Comparison of ENCODE assay signal across 7 cellular contexts in the genomic region with DNA sequence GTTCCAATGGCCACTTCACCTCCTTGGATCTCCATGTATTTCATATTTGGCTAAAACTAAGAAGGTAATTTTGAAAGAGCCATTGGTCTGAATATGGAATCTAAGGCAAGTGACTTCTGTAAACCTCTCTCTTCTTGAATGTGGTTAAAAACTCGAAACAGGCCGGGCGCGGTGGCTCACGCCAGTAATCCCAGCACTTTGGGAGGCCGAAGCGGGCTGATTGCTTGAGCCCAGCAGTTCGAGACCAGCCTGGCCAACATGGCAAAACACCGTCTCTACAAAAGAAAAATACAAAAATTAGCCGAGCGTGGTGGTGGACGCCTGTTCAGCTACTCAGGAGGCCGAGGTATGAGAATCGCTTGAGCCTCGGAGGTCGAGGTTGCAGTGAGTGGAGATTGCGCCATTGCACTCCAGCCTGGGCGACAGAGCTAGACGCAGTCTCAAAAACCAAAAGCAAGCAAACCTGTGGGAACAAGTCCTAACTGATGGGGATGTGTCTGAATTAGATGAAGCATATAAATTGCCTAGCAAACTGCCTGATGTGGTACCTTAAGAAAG. TPM values are rescaled to one million over a fixed set of nuclear protein-coding genes. Genes with fewer than 3 reads are reported as not detected.
DNase-seq lines count a peak whose midpoint lies in the region; ATAC-seq and TF ChIP-seq lines count a peak whose summit lies in the region.

No MANE protein-coding gene starts in this region.

- peaks cover 8% of the 10 kb centered on the region for H3K36me3 Mint-ChIP-seq in activated CD8-positive, alpha-beta T cell treated with anti-CD3 and anti-CD28 coated beads for 36 hours (ENCODE audit: low read depth)
- H3K36me3 Mint-ChIP-seq in stimulated activated memory B cell treated with anti-CD40 and anti-IgM and Interleukin-4, amounts not matched to agents 10 μg/mL and 1 μg/mL and 100 μg/mL, for 72 hours: peaks cover 6% of the 10 kb centered on the region

- peak overlapping the region; percentile 100 for H3K27ac ChIP-seq in HL-60 (replicated peaks)
- H3K27ac ChIP-seq in iPS-18a (ENCODE audit: low read length): peak overlapping the region; percentile 81

- peaks cover 11% of the 10 kb centered on the region for H3K4me1 Mint-ChIP-seq in activated CD8-positive, alpha-beta T cell treated with anti-CD3 and anti-CD28 coated beads for 36 hours (ENCODE audit: low read depth)
- peaks cover 33% of the 10 kb centered on the region for H3K4me1 Mint-ChIP-seq in stimulated activated memory B cell treated with anti-CD40 and anti-IgM and Interleukin-4, amounts not matched to agents 10 μg/mL and 1 μg/mL and 100 μg/mL, for 72 hours

- H3K27me3 Mint-ChIP-seq in activated CD8-positive, alpha-beta T cell treated with anti-CD3 and anti-CD28 coated beads for 36 hours: no peaks in the 10 kb centered on the region
- H3K27me3 Mint-ChIP-seq in stimulated activated memory B cell treated with anti-CD40 and anti-IgM and Interleukin-4, amounts not matched to agents 10 μg/mL and 1 μg/mL and 100 μg/mL, for 72 hours: no peaks in the 10 kb centered on the region

- intact Hi-C loops in activated CD8-positive, alpha-beta T cell treated with anti-CD3 and anti-CD28 coated beads for 36 hours (cut with micrococcal nuclease): loop anchor here (5.0 kb wide), 2 partner anchors 60 to 200 kb away; no protein-coding TSS in a partner anchor
- intact Hi-C loops in sciatic nerve (cut with DNase I): no loop called here

- H3K27ac Mint-ChIP-seq in activated CD8-positive, alpha-beta T cell treated with anti-CD3 and anti-CD28 coated beads for 36 hours: peak overlapping the region; percentile 97
- peak overlapping the region; percentile 96 for H3K27ac Mint-ChIP-seq in stimulated activated memory B cell treated with anti-CD40 and anti-IgM and Interleukin-4, amounts not matched to agents 10 μg/mL and 1 μg/mL and 100 μg/mL, for 72 hours

- H3K9ac ChIP-seq in iPS-18a (ENCODE audit: low read length): peak overlapping the region; percentile 97

- no peak for ATAC-seq in activated CD8-positive, alpha-beta T cell treated with anti-CD3 and anti-CD28 coated beads for 36 hours
- ATAC-seq in stimulated activated memory B cell treated with anti-CD40 and anti-IgM and Interleukin-4, amounts not matched to agents 10 μg/mL and 1 μg/mL and 100 μg/mL, for 72 hours: no peak
- ATAC-seq in HG03095 (IDR thresholded peaks at IDR 0.05; ENCODE audit: unreplicated experiment) (no peak), sciatic nerve (no peak)

- H3K9me3 Mint-ChIP-seq in activated CD8-positive, alpha-beta T cell treated with anti-CD3 and anti-CD28 coated beads for 36 hours: no peaks in the 10 kb centered on the region
- H3K9me3 Mint-ChIP-seq in stimulated activated memory B cell treated with anti-CD40 and anti-IgM and Interleukin-4, amounts not matched to agents 10 μg/mL and 1 μg/mL and 100 μg/mL, for 72 hours: no peaks in the 10 kb centered on the region

- no peaks in the 10 kb centered on the region for H3K27me3 ChIP-seq in HL-60 (ENCODE audit: insufficient read depth, poor library complexity, severe bottlenecking)
- no peaks in the 10 kb centered on the region for H3K27me3 ChIP-seq in iPS-18a (ENCODE audit: control insufficient read depth, insufficient read depth, low read length)

- CTCF ChIA-PET in activated CD8-positive, alpha-beta T cell treated with anti-CD3 and anti-CD28 coated beads for 36 hours (lab: Charles Lee): no interaction called here

- H3K4me3 ChIP-seq in HL-60 (replicated peaks; ENCODE audit: insufficient read depth, low read length) (peak overlapping the region; percentile 90), iPS-18a (ENCODE audit: low read length) (peak overlapping the region; percentile 96)

- H3K4me1 ChIP-seq in iPS-18a (ENCODE audit: control insufficient read depth, low read depth, low read length): peaks cover 13% of the 10 kb centered on the region

- TF ChIP-seq CTCF in HL-60 (IDR thresholded peaks at IDR 0.05; ENCODE audit: insufficient read depth, low read length): no peak
- TF ChIP-seq CTCF in activated CD8-positive, alpha-beta T cell treated with anti-CD3 and anti-CD28 coated beads for 36 hours (IDR thresholded peaks at IDR 0.05): no peak

- H3K4me3 Mint-ChIP-seq in activated CD8-positive, alpha-beta T cell treated with anti-CD3 and anti-CD28 coated beads for 36 hours: peak overlapping the region; percentile 96
- peak overlapping the region; percentile 81 for H3K4me3 Mint-ChIP-seq in stimulated activated memory B cell treated with anti-CD40 and anti-IgM and Interleukin-4, amounts not matched to agents 10 μg/mL and 1 μg/mL and 100 μg/mL, for 72 hours

- POLR2A ChIA-PET in activated CD8-positive, alpha-beta T cell treated with anti-CD3 and anti-CD28 coated beads for 36 hours (lab: Charles Lee): interaction anchor here (0.6 to 2.8 kb wide), 4 partner anchors 8 to 153 kb away, joined by 3 to 16 read pairs (median 9); no protein-coding TSS in a partner anchor

- H3K36me3 ChIP-seq in iPS-18a (ENCODE audit: control insufficient read depth, low read depth, low read length): no peaks in the 10 kb centered on the region

- DNase-seq in HL-60 (ENCODE audit: low read depth in 1 of 2, low spot score in 1 of 2) (no peak), NCI-H82 treated with DMSO at 0.1 percent for 48 hours (lab: John Stamatoyannopoulos, UW; ENCODE audit: unreplicated experiment) (no peak), sciatic nerve (ENCODE audit: low spot score) (no peak)
- no peak for DNase-seq in activated CD8-positive, alpha-beta T cell treated with anti-CD3 and anti-CD28 coated beads for 36 hours

- H3K9me3 ChIP-seq in iPS-18a (ENCODE audit: control insufficient read depth, low read depth, low read length): no peaks in the 10 kb centered on the region

RNA-seq across cellular contexts. Expression of a gene that starts 2.2 kb away (rescaled TPM):
- 10 to 100 TPM; 10.7 to 10.8 TPM for total RNA-seq in activated CD8-positive, alpha-beta T cell treated with anti-CD3 and anti-CD28 coated beads for 36 hours
- total RNA-seq in sciatic nerve: 9.3 TPM
